In the genomic region with DNA sequence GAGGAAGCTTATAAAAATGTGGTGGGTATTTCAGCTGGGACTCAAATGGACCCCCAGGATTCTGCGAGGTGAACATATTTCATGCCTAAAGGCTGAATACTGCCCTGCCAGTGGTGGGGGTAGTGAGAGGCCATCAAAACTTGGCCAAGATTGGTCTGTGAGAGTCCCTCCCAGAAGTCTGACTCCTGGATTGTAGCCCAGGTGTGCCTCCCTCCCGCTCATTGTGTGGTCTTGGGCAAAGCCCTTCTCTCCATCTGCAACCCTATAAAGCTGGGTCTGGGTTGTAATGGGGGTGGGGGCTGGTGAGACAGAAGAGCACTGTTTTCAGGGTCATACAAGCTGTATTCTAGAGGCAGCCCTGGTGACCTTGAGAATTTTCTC, we compare ENCODE assay signal across 8 cellular contexts. TPM values are rescaled to one million over a fixed set of nuclear protein-coding genes. Genes with fewer than 3 reads are reported as not detected.
DNase-seq lines count a peak whose midpoint lies in the region; ATAC-seq and TF ChIP-seq lines count a peak whose summit lies in the region.

No MANE protein-coding gene starts in this region.

- peaks cover 12% of the 10 kb centered on the region for H3K36me3 Mint-ChIP-seq in dendritic cell treated with granulocyte-macrophage colony-stimulating factor and Interleukin-4, amounts not matched to agents 40 ng/mL and 50 ng/mL, for 4 days (ENCODE audit: low read depth)
- H3K36me3 Mint-ChIP-seq in naive thymus-derived CD4-positive, alpha-beta T cell = peaks cover 5 to 36% (median 15%) of the 10 kb centered on the region in 5 donors

- no peaks in the 10 kb centered on the region for H3K79me2 ChIP-seq in KMS-11 (ENCODE audit: insufficient read depth, low read depth)

- H3K4me3 Mint-ChIP-seq in dendritic cell treated with granulocyte-macrophage colony-stimulating factor and Interleukin-4, amounts not matched to agents 40 ng/mL and 50 ng/mL, for 4 days = peak overlapping the region; percentile 81
- peak overlapping the region; percentile 87 to 95 (median 89) for H3K4me3 Mint-ChIP-seq in naive thymus-derived CD4-positive, alpha-beta T cell

- peaks cover 29% of the 10 kb centered on the region for H3K4me1 ChIP-seq in KMS-11 (ENCODE audit: low read depth, poor library complexity, severe bottlenecking)
- H3K4me1 ChIP-seq in naive thymus-derived CD4-positive, alpha-beta T cell (ENCODE audit: control insufficient read depth in 2 of 2, insufficient read depth in 2 of 2, low read length in 2 of 2) = peaks cover 27 to 29% of the 10 kb centered on the region in 2 donors

- no peaks in the 10 kb centered on the region for H3K9me3 ChIP-seq in naive thymus-derived CD4-positive, alpha-beta T cell (ENCODE audit: control insufficient read depth in 2 of 3, low read length in 3 of 3)

- H3K27me3 Mint-ChIP-seq in dendritic cell treated with granulocyte-macrophage colony-stimulating factor and Interleukin-4, amounts not matched to agents 40 ng/mL and 50 ng/mL, for 4 days = no peaks in the 10 kb centered on the region
- no peaks in the 10 kb centered on the region for H3K27me3 Mint-ChIP-seq in naive thymus-derived CD4-positive, alpha-beta T cell

- H3K27ac Mint-ChIP-seq in dendritic cell treated with granulocyte-macrophage colony-stimulating factor and Interleukin-4, amounts not matched to agents 40 ng/mL and 50 ng/mL, for 4 days = peak overlapping the region; percentile 74
- H3K27ac Mint-ChIP-seq in naive thymus-derived CD4-positive, alpha-beta T cell = peak overlapping the region; percentile 72 to 94 (median 85)

- TF ChIP-seq CTCF in KMS-11 (conservative IDR thresholded peaks at IDR 0.05; ENCODE audit: low read depth, low read length) = no peak

- intact Hi-C loops in dendritic cell treated with granulocyte-macrophage colony-stimulating factor and Interleukin-4, amounts not matched to agents 40 ng/mL and 50 ng/mL, for 4 days (cut with micrococcal nuclease) = no loop called here
- intact Hi-C loops in naive thymus-derived CD4-positive, alpha-beta T cell (cut with micrococcal nuclease) = loop anchor here (5.0 to 10.0 kb wide), 5 partner anchors 210 to 1837 kb away; a partner anchor contains a TSS

- H3K4me3 ChIP-seq in KMS-11 (IDR thresholded peaks at IDR 0.05; ENCODE audit: insufficient read depth, low read depth, low read length) = peak overlapping the region; percentile 68
- peak overlapping the region; percentile 73 for H3K4me3 ChIP-seq in naive thymus-derived CD4-positive, alpha-beta T cell (ENCODE audit: low read length)

- ATAC-seq in naive thymus-derived CD4-positive, alpha-beta T cell = no peak
- ATAC-seq in GM21381 (IDR thresholded peaks at IDR 0.05; ENCODE audit: unreplicated experiment) = no peak

- peaks cover 49% of the 10 kb centered on the region for H3K4me1 Mint-ChIP-seq in dendritic cell treated with granulocyte-macrophage colony-stimulating factor and Interleukin-4, amounts not matched to agents 40 ng/mL and 50 ng/mL, for 4 days (ENCODE audit: low read depth)
- H3K4me1 Mint-ChIP-seq in naive thymus-derived CD4-positive, alpha-beta T cell = peaks cover 33 to 78% (median 73%) of the 10 kb centered on the region in 7 donors

- DNase-seq in COR-L47 (lab: John Stamatoyannopoulos, UW) (peak; percentile 9), HuH-7.5 (ENCODE audit: low spot score) (no peak), 8988T (no peak), Ammon's horn (ENCODE audit: low spot score) (no peak)
- DNase-seq in naive thymus-derived CD4-positive, alpha-beta T cell = no peak

- peak overlapping the region; percentile 91 for H3K9ac ChIP-seq in KMS-11

- no peaks in the 10 kb centered on the region for H4K20me1 ChIP-seq in KMS-11 (ENCODE audit: insufficient read depth)

- H2AFZ ChIP-seq in KMS-11 (ENCODE audit: low read depth) = peak overlapping the region; percentile 95; the same call in 1 of the 2 replicates

- no peaks in the 10 kb centered on the region for H3K36me3 ChIP-seq in KMS-11 (ENCODE audit: insufficient read depth)
- no peaks in the 10 kb centered on the region for H3K36me3 ChIP-seq in naive thymus-derived CD4-positive, alpha-beta T cell (ENCODE audit: control insufficient read depth in 2 of 3, insufficient read depth in 3 of 3, low read length in 3 of 3)

- H3K9me3 Mint-ChIP-seq in dendritic cell treated with granulocyte-macrophage colony-stimulating factor and Interleukin-4, amounts not matched to agents 40 ng/mL and 50 ng/mL, for 4 days = no peaks in the 10 kb centered on the region
- H3K9me3 Mint-ChIP-seq in naive thymus-derived CD4-positive, alpha-beta T cell = peaks cover 0 to 3% (median 0%) of the 10 kb centered on the region in 11 donors

- POLR2A ChIA-PET in naive thymus-derived CD4-positive, alpha-beta T cell (lab: Charles Lee) = interaction anchor here (0.6 to 1.9 kb wide), 6 partner anchors 8 to 207 kb away, joined by 3 to 8 read pairs (median 4); a partner anchor contains a TSS

- peak overlapping the region; percentile 65 for H3K4me2 ChIP-seq in KMS-11

- CTCF ChIA-PET in naive thymus-derived CD4-positive, alpha-beta T cell (lab: Charles Lee) = interaction anchor here (1.5 to 2.2 kb wide), 2 partner anchors 11 to 12 kb away, joined by 4 to 6 read pairs; no protein-coding TSS in a partner anchor

- H3K27ac ChIP-seq in KMS-11 = peak overlapping the region; percentile 70
- peak overlapping the region; percentile 77 for H3K27ac ChIP-seq in naive thymus-derived CD4-positive, alpha-beta T cell (ENCODE audit: low read depth, low read length)

- no peaks in the 10 kb centered on the region for H3K27me3 ChIP-seq in KMS-11 (ENCODE audit: insufficient read depth, low read depth)
- no peaks in the 10 kb centered on the region for H3K27me3 ChIP-seq in naive thymus-derived CD4-positive, alpha-beta T cell (ENCODE audit: control insufficient read depth in 2 of 2, insufficient read depth in 2 of 2, low read length in 2 of 2)

RNA-seq across cellular contexts. Expression of a gene that starts 0.9 kb away (rescaled TPM):
- total RNA-seq in naive thymus-derived CD4-positive, alpha-beta T cell = 10 to 100 TPM; 12.0 to 47.1 (median 38.6) TPM
- 10 to 100 TPM; 55.3 to 70.2 TPM for polyA plus RNA-seq in naive thymus-derived CD4-positive, alpha-beta T cell

RNA-seq across cellular contexts. Expression of a gene that starts 23.1 kb away (rescaled TPM):
- 10 to 100 TPM; 12.5 to 19.0 (median 17.7) TPM for total RNA-seq in naive thymus-derived CD4-positive, alpha-beta T cell
- polyA plus RNA-seq in naive thymus-derived CD4-positive, alpha-beta T cell = 10 to 100 TPM in 1 of 2 donors, 1 to 10 TPM in 1; 7.6 to 10.3 TPM
